ENCODE assay signal across 1 cellular context in genomic region chr2:219959471-219959870, GRCh38.
TF ChIP-seq lines count a peak whose summit lies in the region.

No MANE protein-coding gene starts in this region.

TF ChIP-seq in GM23338, 12 proteins besides CTCF, POLR2A, EP300 and RAD21 (continued from another document):
- no peak for TF ChIP-seq REST (IDR thresholded peaks at IDR 0.05; ENCODE audit: unreplicated experiment)
- no peak for TF ChIP-seq ETS1 (IDR thresholded peaks at IDR 0.05)
- TF ChIP-seq ZNF114 (CRISPR knock-in tag; IDR thresholded peaks at IDR 0.05): no peak
TF ChIP-seq in GM23338: peak in this region for 0.
